8 cellular contexts compared by ENCODE assay signal in genomic region chr18:35478520-35479435, GRCh38. TPM values are rescaled to one million over a fixed set of nuclear protein-coding genes. Genes with fewer than 3 reads are reported as not detected.
DNase-seq lines count a peak whose midpoint lies in the region; ATAC-seq and TF ChIP-seq lines count a peak whose summit lies in the region.

No MANE protein-coding gene starts in this region.

- H2AFZ ChIP-seq in HCT116 (ENCODE audit: low read depth, low read length, poor library complexity, severe bottlenecking), result no peak overlapping the region

- no peaks in the 10 kb centered on the region for H3K9me2 ChIP-seq in HCT116 (ENCODE audit: insufficient read depth)

- H3K9me3 ChIP-seq in BLaER1 (no peaks in the 10 kb centered on the region), HCT116 (ENCODE audit: control insufficient read depth in 1 of 2, insufficient read depth in 1 of 2, low read depth in 1 of 2, low read length in 2 of 2) (no peaks in the 10 kb centered on the region)

- POLR2A ChIA-PET in HCT116 (lab: Charles Lee), result interaction anchor here (0.7 to 2.3 kb wide), 4 partner anchors 9 to 23 kb away, joined by 4 to 17 read pairs (median 4); partner anchors contain the start of gene INO80C

- H3K4me3 ChIP-seq in BLaER1 (no peak overlapping the region), HCT116 (replicated peaks in 1 of 2; ENCODE audit: low read depth in 1 of 2, low read length in 2 of 2) (peak overlapping the region in 1 of 2 experiments; percentile 36; a peak in 3 of 4 replicates)

- peaks cover 19% of the 10 kb centered on the region for H3K36me3 Mint-ChIP-seq in activated T-cell treated with anti-CD3 and anti-CD28 coated beads, Interleukin-2, amount 50 U/mL, for 4 hours (ENCODE audit: insufficient read depth)

- peak overlapping the region; percentile 15 for H3K4me2 ChIP-seq in BLaER1
- peak overlapping the region; percentile 62 for H3K4me2 ChIP-seq in HCT116 (ENCODE audit: low read length)

- CTCF ChIA-PET in HCT116 (lab: Charles Lee), result interaction anchor here (1.0 to 1.5 kb wide), 2 partner anchors 16 to 71 kb away, joined by 4 to 5 read pairs; no protein-coding TSS in a partner anchor

- H3K4me1 Mint-ChIP-seq in activated T-cell treated with anti-CD3 and anti-CD28 coated beads, Interleukin-2, amount 50 U/mL, for 4 hours (ENCODE audit: low read depth), result peaks cover 31% of the 10 kb centered on the region

- no peaks in the 10 kb centered on the region for H3K27me3 Mint-ChIP-seq in activated T-cell treated with anti-CD3 and anti-CD28 coated beads, Interleukin-2, amount 50 U/mL, for 4 hours (ENCODE audit: low read depth)

- ATAC-seq in HCT116, result peak; percentile 96
- ATAC-seq in activated T-cell treated with anti-CD3 and anti-CD28 coated beads, Interleukin-2, amount 50 U/mL, for 4 hours, result peak; percentile 99 to 100

- H3K9ac ChIP-seq in BLaER1, result no peak overlapping the region
- H3K9ac ChIP-seq in HCT116 (ENCODE audit: low read length), result peak overlapping the region; percentile 47

- peaks cover 3% of the 10 kb centered on the region; the same call in 1 of the 2 replicates for H3K36me3 ChIP-seq in BLaER1
- no peaks in the 10 kb centered on the region; a peak in 1 of 4 replicates for H3K36me3 ChIP-seq in HCT116 (ENCODE audit: control insufficient read depth in 1 of 2, insufficient read depth in 2 of 2, low read length in 2 of 2)

- no peak; a peak in 1 of 6 replicates for TF ChIP-seq CTCF in HCT116 (IDR thresholded peaks at IDR 0.05 in 2 of 3, conservative IDR thresholded peaks at IDR 0.05 in 1 of 3; ENCODE audit: borderline replicate concordance in 1 of 3, insufficient read depth in 1 of 3, low read depth in 2 of 3, low read length in 2 of 3)

- intact Hi-C loops in HCT116 (cut with micrococcal nuclease), result loop anchor here (1.0 kb wide), 1 partner anchor 19 kb away; the partner anchor contains the start of gene INO80C

- no peak overlapping the region for H3K4me3 Mint-ChIP-seq in activated T-cell treated with anti-CD3 and anti-CD28 coated beads, Interleukin-2, amount 50 U/mL, for 4 hours

- TF ChIP-seq POLR2A in HCT116 (IDR thresholded peaks at IDR 0.05; ENCODE audit: borderline replicate concordance, extremely low read depth, insufficient read depth, insufficient read length), result no peak

- no peaks in the 10 kb centered on the region for H4K20me1 ChIP-seq in BLaER1
- no peaks in the 10 kb centered on the region for H4K20me1 ChIP-seq in HCT116 (ENCODE audit: insufficient read depth)

- TSS peak; percentile 85 for BruUV-seq in HCT116 (replicated peaks; lab: Mats Ljungman, UMichigan)

- peaks cover 6% of the 10 kb centered on the region; the same call in 1 of the 2 replicates for H3K79me2 ChIP-seq in HCT116 (ENCODE audit: insufficient read depth, low read length)

- H3K27ac ChIP-seq in BLaER1 (peak overlapping the region; percentile 19; the same call in 1 of the 2 replicates), HCT116 (ENCODE audit: low read depth, low read length) (peak overlapping the region; percentile 63; the same call in 1 of the 2 replicates)

- H3K27me3 ChIP-seq in BLaER1 (no peaks in the 10 kb centered on the region), HCT116 (ENCODE audit: insufficient read depth, low read length) (no peaks in the 10 kb centered on the region)

- H3K4me1 ChIP-seq in BLaER1 (peaks cover 48% of the 10 kb centered on the region), HCT116 (ENCODE audit: control insufficient read depth in 1 of 2, insufficient read depth in 2 of 2, low read length in 2 of 2) (peaks cover 40 to 46% of the 10 kb centered on the region in 2 experiments)

- 0 out of 2 replicates have a peak, but pooled peaks have one; percentile 9 for TF ChIP-seq RAD21 in HCT116 (IDR thresholded peaks at IDR 0.05; ENCODE audit: low read depth)

- no peaks in the 10 kb centered on the region for H3K9me3 Mint-ChIP-seq in activated T-cell treated with anti-CD3 and anti-CD28 coated beads, Interleukin-2, amount 50 U/mL, for 4 hours

- RAD21 ChIA-PET in HCT116 (lab: Charles Lee; ENCODE audit: low non-redundant PET in 1 of 2, low total read pairs in 2 of 2, uncharacterized antibody in 2 of 2, unreplicated experiment in 2 of 2), result interaction anchor here in 1 of 2 experiments (0.5 kb wide), 1 partner anchor 612 kb away, joined by 3 read pairs; no protein-coding TSS in a partner anchor

- DNase-seq in HCT116 (ENCODE audit: low read depth, low spot score) (peak; percentile 95), hepatic stellate cell (ENCODE audit: low spot score) (peak; percentile 79), NCI-H1694 (lab: John Stamatoyannopoulos, UW) (no peak), superior temporal gyrus (ENCODE audit: extremely low spot score) (no peak), NOMO-1 treated with DMSO at 0.1 percent for 48 hours (lab: John Stamatoyannopoulos, UW; ENCODE audit: unreplicated experiment) (no peak)
- no peak for DNase-seq in activated T-cell treated with anti-CD3 and anti-CD28 coated beads, Interleukin-2, amount 50 U/mL, for 4 hours
- peak; percentile 65 for DNase-seq in stimulated activated CD4-positive, alpha-beta T cell treated with anti-CD3 and anti-CD28 coated beads, Interleukin-4, amount 100 ng/mL, for 24 hours

TF ChIP-seq in HCT116, 20 proteins besides CTCF, POLR2A, EP300 and RAD21 (continues in another document):
- peak; percentile 96 for TF ChIP-seq FOSL1 (IDR thresholded peaks at IDR 0.05; ENCODE audit: low read depth)
- TF ChIP-seq MAX (IDR thresholded peaks at IDR 0.05), result peak; percentile 46
- no peak for TF ChIP-seq ELF1 (IDR thresholded peaks at IDR 0.05; ENCODE audit: borderline replicate concordance, low read depth)
- peak; percentile 85; the same call in 1 of the 2 replicates for TF ChIP-seq CBX3 (IDR thresholded peaks at IDR 0.05; ENCODE audit: low read depth)
- TF ChIP-seq ATF3 (IDR thresholded peaks at IDR 0.05), result peak; percentile 80
- no peak for TF ChIP-seq YY1 (IDR thresholded peaks at IDR 0.05; ENCODE audit: extremely low read depth, insufficient replicate concordance, low read depth, low read length)
- no peak for TF ChIP-seq ZNF274 (IDR thresholded peaks at IDR 0.05; ENCODE audit: low read depth, low read length)
- no peak for TF ChIP-seq REST (IDR thresholded peaks at IDR 0.05; ENCODE audit: low read depth)
- peak; percentile 42 for TF ChIP-seq TCF7L2 (IDR thresholded peaks at IDR 0.05; ENCODE audit: borderline replicate concordance, extremely low read depth, insufficient read depth, insufficient read length)
- TF ChIP-seq SRF (IDR thresholded peaks at IDR 0.05; ENCODE audit: low read depth), result no peak; the same call in 1 of the 2 replicates
- no peak for TF ChIP-seq EZH2phosphoT487 (IDR thresholded peaks at IDR 0.05; ENCODE audit: borderline replicate concordance)
- TF ChIP-seq POLR2AphosphoS5 (IDR thresholded peaks at IDR 0.05; ENCODE audit: low read depth, low read length), result peak; percentile 64
- no peak for TF ChIP-seq ZFX (IDR thresholded peaks at IDR 0.05)
- peak; percentile 41; the same call in 1 of the 2 replicates for TF ChIP-seq SIN3A (IDR thresholded peaks at IDR 0.05; ENCODE audit: low read depth)
- peak; percentile 90 for TF ChIP-seq SP1 (IDR thresholded peaks at IDR 0.05; ENCODE audit: low read depth)
- no peak for TF ChIP-seq EZH2 (IDR thresholded peaks at IDR 0.05)

RNA-seq across cellular contexts. Expression of gene INO80C, which starts 19.0 kb away (rescaled TPM):
- total RNA-seq in HCT116 (2021; ENCODE audit: unreplicated experiment), result 30.7 TPM
- 19.5 and 25.0 TPM in 2 replicates for polyA plus RNA-seq in HCT116 (2012)
- 10 to 100 TPM; 39.0 to 51.7 (median 41.8) TPM for total RNA-seq in activated T-cell treated with anti-CD3 and anti-CD28 coated beads, Interleukin-2, amount 50 U/mL, for 4 hours

Comparison
In these comparisons a context has a peak if more than half of its experiments do, and no peak if none do; other contexts are left out.
1. DNase-seq: peak in HCT116 (single experiment), hepatic stellate cell (single experiment) and stimulated activated CD4-positive, alpha-beta T cell treated with anti-CD3 and anti-CD28 coated beads, Interleukin-4, amount 100 ng/mL, for 24 hours (single experiment); none in activated T-cell treated with anti-CD3 and anti-CD28 coated beads, Interleukin-2, amount 50 U/mL, for 4 hours (single experiment), NCI-H1694 (single experiment), superior temporal gyrus (single experiment) and NOMO-1 treated with DMSO at 0.1 percent for 48 hours (single experiment).